23 cellular contexts compared by ENCODE assay signal in genomic region chr5:114565871-114566270, GRCh38.
"Had no signal": no experiment of that assay in that cellular context is flagged by ENCODE, and none has a peak within 500 bp of the region (broad histone marks: within the 10 kb centered on the region; RNA-seq: fewer than 3 reads in every experiment).

No MANE protein-coding gene starts in this region.

- H3K4me3 Mint-ChIP-seq: naive thymus-derived CD4-positive, alpha-beta T cell had no signal

- H3K27ac ChIP-seq: coronary artery, dorsolateral prefrontal cortex, epithelial cell of prostate, esophagus squamous epithelium, gastrocnemius medialis, heart right ventricle, left lung, lower lobe of right lung had no signal

- H3K27ac Mint-ChIP-seq: naive thymus-derived CD4-positive, alpha-beta T cell had no signal

- ATAC-seq: esophagus mucosa; gastrocnemius medialis; heart right ventricle; left cardiac atrium; left lung; left ventricle myocardium superior; lower lobe of right lung; naive thymus-derived CD4-positive, alpha-beta T cell had no signal

- H3K27me3 Mint-ChIP-seq: naive thymus-derived CD4-positive, alpha-beta T cell had no signal

- DNase-seq: dermis blood vessel endothelial cell; dorsolateral prefrontal cortex; effector CD4-positive, alpha-beta T cell; effector memory CD4-positive, alpha-beta T cell; erythroblast; esophagus squamous epithelium; foreskin fibroblast; foreskin melanocyte; gastrocnemius medialis; glutamatergic neuron; head of caudate nucleus; heart right ventricle; hippocampal formation; left cardiac atrium; left lung; left ventricle myocardium superior; lower lobe of right lung; mesenchymal stem cell; midbrain; naive thymus-derived CD4-positive, alpha-beta T cell had no signal

- H3K4me1 Mint-ChIP-seq: naive thymus-derived CD4-positive, alpha-beta T cell had no signal
